In the genomic region with DNA sequence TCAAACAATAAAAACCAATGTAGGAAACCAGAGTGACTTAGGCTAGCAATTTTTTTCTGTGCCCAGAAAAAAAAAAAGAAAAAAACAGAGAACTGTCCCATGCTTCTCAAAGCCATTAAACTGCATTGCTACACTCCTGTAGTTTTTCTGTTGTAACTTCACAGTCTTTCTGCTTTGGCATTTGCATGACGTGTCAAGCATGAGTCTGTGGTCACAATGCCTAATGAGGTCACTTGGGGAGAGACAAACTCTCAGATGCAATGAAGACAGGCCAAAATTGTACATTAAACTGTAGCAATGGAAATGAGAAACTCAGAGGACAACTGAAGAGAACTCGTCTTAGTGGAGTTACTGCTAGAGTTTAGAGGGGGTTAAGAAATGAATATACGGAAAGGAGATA, we compare ENCODE assay signal across 14 cellular contexts. TPM values are rescaled to one million over a fixed set of nuclear protein-coding genes. Genes with fewer than 3 reads are reported as not detected.
DNase-seq lines count a peak whose midpoint lies in the region; TF ChIP-seq lines count a peak whose summit lies in the region.
"Had no signal": no experiment of that assay in that cellular context is flagged by ENCODE, and none has a peak within 500 bp of the region (broad histone marks: within the 10 kb centered on the region; RNA-seq: fewer than 3 reads in every experiment).

No MANE protein-coding gene starts in this region.

- H3K9me3 ChIP-seq in vagina (no peaks in the 10 kb centered on the region), Peyer's patch (no peaks in the 10 kb centered on the region)
- H3K9me3 ChIP-seq: ascending aorta, testis had no signal

- in situ Hi-C loops in astrocyte of the cerebellum (cut with HindIII; ENCODE audit: low sequenced_read_pairs), result no loop called here

- no peaks in the 10 kb centered on the region for H3K27me3 ChIP-seq in kidney epithelial cell (ENCODE audit: control insufficient read depth, insufficient read depth, low read length)
- no peaks in the 10 kb centered on the region for H3K27me3 ChIP-seq in vagina
- H3K27me3 ChIP-seq in Peyer's patch, result no peaks in the 10 kb centered on the region
- H3K27me3 ChIP-seq: ascending aorta, testis had no signal

- DNase-seq in AG09309 (ENCODE audit: low read depth) (peak; percentile 78), HS-5 (ENCODE audit: low read depth) (peak; percentile 51), astrocyte of the cerebellum (ENCODE audit: low read depth) (peak; percentile 80), kidney epithelial cell (ENCODE audit: low read depth) (peak; percentile 45), NCI-H748 treated with DMSO at 0.1 percent for 48 hours (lab: John Stamatoyannopoulos, UW) (no peak), DMS 273 treated with DMSO at 0.1 percent for 48 hours (lab: John Stamatoyannopoulos, UW) (no peak), vagina (ENCODE audit: extremely low spot score in 2 of 2) (no peak), Peyer's patch (no peak)
- DNase-seq: activated CD4-positive, alpha-beta T cell treated with anti-CD3 and anti-CD28 coated beads, Interleukin-2, amount 50 U/mL, for 48 hours; NCI-H187 treated with DMSO at 0.1 percent for 48 hours; NCI-H69; testis had no signal

- H3K4me1 ChIP-seq in vagina (no peaks in the 10 kb centered on the region), Peyer's patch (no peaks in the 10 kb centered on the region)
- H3K4me1 ChIP-seq: ascending aorta, parathyroid adenoma, testis had no signal

- TF ChIP-seq CTCF in AG09309 (IDR thresholded peaks at IDR 0.05; ENCODE audit: control insufficient read depth, insufficient read depth, low read depth, low read length, missing control alignments) (no peak), astrocyte of the cerebellum (IDR thresholded peaks at IDR 0.05; ENCODE audit: low read depth, low read length, missing control alignments) (no peak), kidney epithelial cell (IDR thresholded peaks at IDR 0.05; ENCODE audit: insufficient read depth, low read length, poor library complexity, severe bottlenecking) (no peak), vagina (IDR thresholded peaks at IDR 0.05) (no peak), Peyer's patch (IDR thresholded peaks at IDR 0.05) (no peak)

- H3K4me3 ChIP-seq in AG09309 (ENCODE audit: control insufficient read depth, low read depth, low read length) (no peak overlapping the region), astrocyte of the cerebellum (ENCODE audit: low read depth, low read length) (no peak overlapping the region), kidney epithelial cell (ENCODE audit: low read depth, low read length) (no peak overlapping the region), vagina (no peak overlapping the region), Peyer's patch (no peak overlapping the region)
- H3K4me3 ChIP-seq: ascending aorta, testis had no signal

- no peak for TF ChIP-seq POLR2A in vagina (IDR thresholded peaks at IDR 0.05)
- no peak for TF ChIP-seq POLR2A in Peyer's patch (IDR thresholded peaks at IDR 0.05)

- H3K27ac ChIP-seq in vagina (no peak overlapping the region), Peyer's patch (no peak overlapping the region)
- H3K27ac ChIP-seq: ascending aorta, parathyroid adenoma, testis had no signal

- intact Hi-C loops in vagina (cut with DNase I), result no loop called here

- no peaks in the 10 kb centered on the region for H3K36me3 ChIP-seq in kidney epithelial cell (ENCODE audit: control insufficient read depth, insufficient read depth, low read length)
- H3K36me3 ChIP-seq in vagina, result peaks cover 0 to 17% of the 10 kb centered on the region in 2 donors
- peaks cover 0 to 4% (median 0%) of the 10 kb centered on the region in 3 donors for H3K36me3 ChIP-seq in Peyer's patch

RNA-seq across cellular contexts. Expression of gene CCDC80, which starts 30.8 kb away (rescaled TPM):
- 4.7 and 4.9 TPM in 2 replicates for total RNA-seq in kidney epithelial cell
- 51.6 TPM for total RNA-seq in vagina
- 10 to 100 TPM in 2 of 4 donors, 1 to 10 TPM in 2; 2.6 to 26.4 (median 13.0) TPM for total RNA-seq in Peyer's patch

RNA-seq across cellular contexts. Expression of gene SLC35A5, which starts 48.3 kb away (rescaled TPM):
- total RNA-seq in kidney epithelial cell (30.5 and 36.2 TPM in 2 replicates), vagina (12.8 TPM), Peyer's patch (10 to 100 TPM in 3 of 4 donors, 1 to 10 TPM in 1; 9.9 to 57.1 (median 31.0) TPM)

RNA-seq across cellular contexts. Expression of gene ATG3, which starts 48.4 kb away (rescaled TPM):
- total RNA-seq in kidney epithelial cell, result 49.7 and 50.9 TPM in 2 replicates
- 56.5 TPM for total RNA-seq in vagina
- total RNA-seq in Peyer's patch, result 10 to 100 TPM; 52.0 to 86.3 (median 56.4) TPM

Comparison
In these comparisons a context has a peak if more than half of its experiments do, and no peak if none do; other contexts are left out.
1. DNase-seq: peak in AG09309 (single experiment), HS-5 (single experiment), astrocyte of the cerebellum (single experiment) and kidney epithelial cell (single experiment); none in NCI-H748 treated with DMSO at 0.1 percent for 48 hours (single experiment), DMS 273 treated with DMSO at 0.1 percent for 48 hours (single experiment), vagina (0 of 2) and Peyer's patch (0 of 3).